Comparison of ENCODE assay signal across 1 cellular context in the genomic region with DNA sequence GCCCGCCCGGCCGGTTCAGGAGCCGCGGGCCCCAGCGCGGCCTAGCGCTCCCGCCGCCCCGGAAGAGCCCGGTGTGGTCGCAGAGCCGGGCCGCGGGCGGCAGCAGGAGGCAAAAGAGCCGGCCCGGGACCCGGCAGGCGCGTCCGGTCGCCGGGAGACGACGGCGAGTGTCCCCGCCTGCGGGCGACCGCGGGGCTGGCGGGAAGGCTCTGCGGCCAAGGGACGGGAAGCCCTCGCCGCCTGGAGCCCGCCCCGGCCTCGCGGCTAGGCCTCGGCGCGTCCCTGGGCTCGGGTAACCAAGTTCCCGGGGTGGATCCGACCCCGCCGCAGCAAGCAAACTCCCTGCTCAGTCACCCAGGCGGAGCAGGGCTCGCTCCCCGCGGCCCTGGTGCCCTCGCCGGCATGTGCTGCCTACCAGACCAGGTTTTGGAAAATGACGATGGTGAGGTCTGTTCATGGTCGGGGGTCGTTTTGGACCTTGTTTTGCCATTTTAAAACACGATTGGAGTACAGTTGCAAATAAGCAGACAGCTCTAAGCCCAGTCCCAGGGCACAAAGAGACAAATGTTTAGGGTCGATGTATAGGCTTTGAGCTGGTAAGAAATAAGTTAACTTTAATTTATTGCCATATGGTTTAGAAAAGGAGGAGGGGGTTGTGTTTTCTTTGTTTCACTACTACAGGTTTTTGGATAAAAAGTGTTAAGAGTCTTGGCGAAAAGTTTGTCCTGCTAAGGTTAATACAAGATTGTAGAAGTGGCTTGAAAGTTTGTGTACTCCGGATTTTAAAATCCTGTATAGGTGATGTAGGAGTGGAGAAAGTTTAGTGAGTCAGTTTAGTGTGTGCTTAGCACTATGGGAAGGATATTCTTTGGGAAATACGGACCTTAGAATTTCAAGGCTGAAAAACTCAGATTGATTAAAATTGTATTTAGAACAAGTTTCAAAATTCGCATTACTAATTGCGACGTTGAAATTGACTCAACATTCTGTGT.
TF ChIP-seq lines count a peak whose summit lies in the region.

No MANE protein-coding gene starts in this region.

TF ChIP-seq in HepG2, 621 proteins besides CTCF, POLR2A, EP300 and RAD21 (continued from another document and continues in another):
- TF ChIP-seq, protein P1, sequence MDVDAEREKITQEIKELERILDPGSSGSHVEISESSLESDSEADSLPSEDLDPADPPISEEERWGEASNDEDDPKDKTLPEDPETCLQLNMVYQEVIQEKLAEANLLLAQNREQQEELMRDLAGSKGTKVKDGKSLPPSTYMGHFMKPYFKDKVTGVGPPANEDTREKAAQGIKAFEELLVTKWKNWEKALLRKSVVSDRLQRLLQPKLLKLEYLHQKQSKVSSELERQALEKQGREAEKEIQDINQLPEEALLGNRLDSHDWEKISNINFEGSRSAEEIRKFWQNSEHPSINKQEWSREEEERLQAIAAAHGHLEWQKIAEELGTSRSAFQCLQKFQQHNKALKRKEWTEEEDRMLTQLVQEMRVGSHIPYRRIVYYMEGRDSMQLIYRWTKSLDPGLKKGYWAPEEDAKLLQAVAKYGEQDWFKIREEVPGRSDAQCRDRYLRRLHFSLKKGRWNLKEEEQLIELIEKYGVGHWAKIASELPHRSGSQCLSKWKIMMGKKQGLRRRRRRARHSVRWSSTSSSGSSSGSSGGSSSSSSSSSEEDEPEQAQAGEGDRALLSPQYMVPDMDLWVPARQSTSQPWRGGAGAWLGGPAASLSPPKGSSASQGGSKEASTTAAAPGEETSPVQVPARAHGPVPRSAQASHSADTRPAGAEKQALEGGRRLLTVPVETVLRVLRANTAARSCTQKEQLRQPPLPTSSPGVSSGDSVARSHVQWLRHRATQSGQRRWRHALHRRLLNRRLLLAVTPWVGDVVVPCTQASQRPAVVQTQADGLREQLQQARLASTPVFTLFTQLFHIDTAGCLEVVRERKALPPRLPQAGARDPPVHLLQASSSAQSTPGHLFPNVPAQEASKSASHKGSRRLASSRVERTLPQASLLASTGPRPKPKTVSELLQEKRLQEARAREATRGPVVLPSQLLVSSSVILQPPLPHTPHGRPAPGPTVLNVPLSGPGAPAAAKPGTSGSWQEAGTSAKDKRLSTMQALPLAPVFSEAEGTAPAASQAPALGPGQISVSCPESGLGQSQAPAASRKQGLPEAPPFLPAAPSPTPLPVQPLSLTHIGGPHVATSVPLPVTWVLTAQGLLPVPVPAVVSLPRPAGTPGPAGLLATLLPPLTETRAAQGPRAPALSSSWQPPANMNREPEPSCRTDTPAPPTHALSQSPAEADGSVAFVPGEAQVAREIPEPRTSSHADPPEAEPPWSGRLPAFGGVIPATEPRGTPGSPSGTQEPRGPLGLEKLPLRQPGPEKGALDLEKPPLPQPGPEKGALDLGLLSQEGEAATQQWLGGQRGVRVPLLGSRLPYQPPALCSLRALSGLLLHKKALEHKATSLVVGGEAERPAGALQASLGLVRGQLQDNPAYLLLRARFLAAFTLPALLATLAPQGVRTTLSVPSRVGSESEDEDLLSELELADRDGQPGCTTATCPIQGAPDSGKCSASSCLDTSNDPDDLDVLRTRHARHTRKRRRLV (CRISPR knock-in tag; IDR thresholded peaks at IDR 0.05): no peak
- 0 out of 2 replicates have a peak, but pooled peaks have one; percentile 59 for TF ChIP-seq ZNF879 (CRISPR knock-in tag; IDR thresholded peaks at IDR 0.05)
- no peak for TF ChIP-seq SETDB1 (CRISPR knock-in tag; IDR thresholded peaks at IDR 0.05; ENCODE audit: borderline replicate concordance)
- TF ChIP-seq DR1 (CRISPR knock-in tag; IDR thresholded peaks at IDR 0.05): no peak
- no peak for TF ChIP-seq ZNF775 (CRISPR knock-in tag; IDR thresholded peaks at IDR 0.05; ENCODE audit: borderline replicate concordance)
- no peak for TF ChIP-seq TCF12 (IDR thresholded peaks at IDR 0.05)
- no peak for TF ChIP-seq TCF12 (CRISPR knock-in tag; IDR thresholded peaks at IDR 0.05)
- no peak for TF ChIP-seq GATAD2A (CRISPR knock-in tag; IDR thresholded peaks at IDR 0.05)
- TF ChIP-seq NFYC (CRISPR knock-in tag; IDR thresholded peaks at IDR 0.05): no peak
- no peak for TF ChIP-seq RARG (CRISPR knock-in tag; IDR thresholded peaks at IDR 0.05; ENCODE audit: low read depth)
- no peak for TF ChIP-seq ETV6 (CRISPR knock-in tag; conservative IDR thresholded peaks at IDR 0.05)
- TF ChIP-seq, protein P2, sequence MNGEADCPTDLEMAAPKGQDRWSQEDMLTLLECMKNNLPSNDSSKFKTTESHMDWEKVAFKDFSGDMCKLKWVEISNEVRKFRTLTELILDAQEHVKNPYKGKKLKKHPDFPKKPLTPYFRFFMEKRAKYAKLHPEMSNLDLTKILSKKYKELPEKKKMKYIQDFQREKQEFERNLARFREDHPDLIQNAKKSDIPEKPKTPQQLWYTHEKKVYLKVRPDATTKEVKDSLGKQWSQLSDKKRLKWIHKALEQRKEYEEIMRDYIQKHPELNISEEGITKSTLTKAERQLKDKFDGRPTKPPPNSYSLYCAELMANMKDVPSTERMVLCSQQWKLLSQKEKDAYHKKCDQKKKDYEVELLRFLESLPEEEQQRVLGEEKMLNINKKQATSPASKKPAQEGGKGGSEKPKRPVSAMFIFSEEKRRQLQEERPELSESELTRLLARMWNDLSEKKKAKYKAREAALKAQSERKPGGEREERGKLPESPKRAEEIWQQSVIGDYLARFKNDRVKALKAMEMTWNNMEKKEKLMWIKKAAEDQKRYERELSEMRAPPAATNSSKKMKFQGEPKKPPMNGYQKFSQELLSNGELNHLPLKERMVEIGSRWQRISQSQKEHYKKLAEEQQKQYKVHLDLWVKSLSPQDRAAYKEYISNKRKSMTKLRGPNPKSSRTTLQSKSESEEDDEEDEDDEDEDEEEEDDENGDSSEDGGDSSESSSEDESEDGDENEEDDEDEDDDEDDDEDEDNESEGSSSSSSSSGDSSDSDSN (CRISPR knock-in tag; IDR thresholded peaks at IDR 0.05): peak; percentile 100
- TF ChIP-seq CHD2 (IDR thresholded peaks at IDR 0.05; ENCODE audit: low read depth, low read length): no peak
- no peak for TF ChIP-seq SRF (IDR thresholded peaks at IDR 0.05; ENCODE audit: low read depth, low read length)
- TF ChIP-seq FLYWCH1 (CRISPR knock-in tag; IDR thresholded peaks at IDR 0.05): 0 out of 2 replicates have a peak, but pooled peaks have one; percentile 30
- no peak; the same call in 1 of the 2 replicates for TF ChIP-seq ZNF790 (CRISPR knock-in tag; IDR thresholded peaks at IDR 0.05; ENCODE audit: borderline replicate concordance)
- TF ChIP-seq ZNF652 (CRISPR knock-in tag; IDR thresholded peaks at IDR 0.05; ENCODE audit: borderline replicate concordance, low read depth): no peak
- TF ChIP-seq, protein P3, sequence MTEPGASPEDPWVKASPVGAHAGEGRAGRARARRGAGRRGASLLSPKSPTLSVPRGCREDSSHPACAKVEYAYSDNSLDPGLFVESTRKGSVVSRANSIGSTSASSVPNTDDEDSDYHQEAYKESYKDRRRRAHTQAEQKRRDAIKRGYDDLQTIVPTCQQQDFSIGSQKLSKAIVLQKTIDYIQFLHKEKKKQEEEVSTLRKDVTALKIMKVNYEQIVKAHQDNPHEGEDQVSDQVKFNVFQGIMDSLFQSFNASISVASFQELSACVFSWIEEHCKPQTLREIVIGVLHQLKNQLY (CRISPR knock-in tag; IDR thresholded peaks at IDR 0.05): no peak
- TF ChIP-seq ZNF772 (CRISPR knock-in tag; IDR thresholded peaks at IDR 0.05): no peak
- no peak; the same call in 1 of the 2 replicates for TF ChIP-seq SP5 (CRISPR knock-in tag; IDR thresholded peaks at IDR 0.05; ENCODE audit: borderline replicate concordance, low read depth)
- TF ChIP-seq ZNF143 (CRISPR knock-in tag; IDR thresholded peaks at IDR 0.05): 0 out of 2 replicates have a peak, but pooled peaks have one; percentile 29
- peak; percentile 25 for TF ChIP-seq ZNF781 (CRISPR knock-in tag; IDR thresholded peaks at IDR 0.05; ENCODE audit: borderline replicate concordance, not compliant biosample characterization)
- TF ChIP-seq YY1 (IDR thresholded peaks at IDR 0.05; ENCODE audit: insufficient read depth, insufficient replicate concordance, low read depth, low read length): peak; percentile 23
- TF ChIP-seq ZBTB21 (CRISPR knock-in tag; IDR thresholded peaks at IDR 0.05): no peak
- peak; percentile 34; the same call in 1 of the 2 replicates for TF ChIP-seq KDM5B (CRISPR knock-in tag; IDR thresholded peaks at IDR 0.05; ENCODE audit: borderline replicate concordance)
- 0 out of 2 replicates have a peak, but pooled peaks have one; percentile 45 for TF ChIP-seq ZNF816 (CRISPR knock-in tag; IDR thresholded peaks at IDR 0.05; ENCODE audit: borderline replicate concordance)
- TF ChIP-seq ISL2 (CRISPR knock-in tag; IDR thresholded peaks at IDR 0.05): no peak
- TF ChIP-seq, protein P4, sequence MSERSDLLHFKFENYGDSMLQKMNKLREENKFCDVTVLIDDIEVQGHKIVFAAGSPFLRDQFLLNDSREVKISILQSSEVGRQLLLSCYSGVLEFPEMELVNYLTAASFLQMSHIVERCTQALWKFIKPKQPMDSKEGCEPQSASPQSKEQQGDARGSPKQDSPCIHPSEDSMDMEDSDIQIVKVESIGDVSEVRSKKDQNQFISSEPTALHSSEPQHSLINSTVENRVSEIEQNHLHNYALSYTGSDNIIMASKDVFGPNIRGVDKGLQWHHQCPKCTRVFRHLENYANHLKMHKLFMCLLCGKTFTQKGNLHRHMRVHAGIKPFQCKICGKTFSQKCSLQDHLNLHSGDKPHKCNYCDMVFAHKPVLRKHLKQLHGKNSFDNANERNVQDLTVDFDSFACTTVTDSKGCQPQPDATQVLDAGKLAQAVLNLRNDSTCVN (CRISPR knock-in tag; IDR thresholded peaks at IDR 0.05; ENCODE audit: borderline replicate concordance): peak; percentile 53; the same call in 1 of the 2 replicates
- TF ChIP-seq ZNF746 (CRISPR knock-in tag; IDR thresholded peaks at IDR 0.05): no peak
- no peak for TF ChIP-seq JUN (CRISPR knock-in tag; IDR thresholded peaks at IDR 0.05)
- peak; percentile 58; the same call in 1 of the 2 replicates for TF ChIP-seq TAF1 (CRISPR knock-in tag; IDR thresholded peaks at IDR 0.05)
- TF ChIP-seq, protein P5, sequence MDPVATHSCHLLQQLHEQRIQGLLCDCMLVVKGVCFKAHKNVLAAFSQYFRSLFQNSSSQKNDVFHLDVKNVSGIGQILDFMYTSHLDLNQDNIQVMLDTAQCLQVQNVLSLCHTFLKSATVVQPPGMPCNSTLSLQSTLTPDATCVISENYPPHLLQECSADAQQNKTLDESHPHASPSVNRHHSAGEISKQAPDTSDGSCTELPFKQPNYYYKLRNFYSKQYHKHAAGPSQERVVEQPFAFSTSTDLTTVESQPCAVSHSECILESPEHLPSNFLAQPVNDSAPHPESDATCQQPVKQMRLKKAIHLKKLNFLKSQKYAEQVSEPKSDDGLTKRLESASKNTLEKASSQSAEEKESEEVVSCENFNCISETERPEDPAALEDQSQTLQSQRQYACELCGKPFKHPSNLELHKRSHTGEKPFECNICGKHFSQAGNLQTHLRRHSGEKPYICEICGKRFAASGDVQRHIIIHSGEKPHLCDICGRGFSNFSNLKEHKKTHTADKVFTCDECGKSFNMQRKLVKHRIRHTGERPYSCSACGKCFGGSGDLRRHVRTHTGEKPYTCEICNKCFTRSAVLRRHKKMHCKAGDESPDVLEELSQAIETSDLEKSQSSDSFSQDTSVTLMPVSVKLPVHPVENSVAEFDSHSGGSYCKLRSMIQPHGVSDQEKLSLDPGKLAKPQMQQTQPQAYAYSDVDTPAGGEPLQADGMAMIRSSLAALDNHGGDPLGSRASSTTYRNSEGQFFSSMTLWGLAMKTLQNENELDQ (CRISPR knock-in tag; IDR thresholded peaks at IDR 0.05; ENCODE audit: borderline replicate concordance): no peak
- peak; percentile 83; the same call in 1 of the 2 replicates for TF ChIP-seq ZNF713 (CRISPR knock-in tag; IDR thresholded peaks at IDR 0.05)
- TF ChIP-seq, protein P6, sequence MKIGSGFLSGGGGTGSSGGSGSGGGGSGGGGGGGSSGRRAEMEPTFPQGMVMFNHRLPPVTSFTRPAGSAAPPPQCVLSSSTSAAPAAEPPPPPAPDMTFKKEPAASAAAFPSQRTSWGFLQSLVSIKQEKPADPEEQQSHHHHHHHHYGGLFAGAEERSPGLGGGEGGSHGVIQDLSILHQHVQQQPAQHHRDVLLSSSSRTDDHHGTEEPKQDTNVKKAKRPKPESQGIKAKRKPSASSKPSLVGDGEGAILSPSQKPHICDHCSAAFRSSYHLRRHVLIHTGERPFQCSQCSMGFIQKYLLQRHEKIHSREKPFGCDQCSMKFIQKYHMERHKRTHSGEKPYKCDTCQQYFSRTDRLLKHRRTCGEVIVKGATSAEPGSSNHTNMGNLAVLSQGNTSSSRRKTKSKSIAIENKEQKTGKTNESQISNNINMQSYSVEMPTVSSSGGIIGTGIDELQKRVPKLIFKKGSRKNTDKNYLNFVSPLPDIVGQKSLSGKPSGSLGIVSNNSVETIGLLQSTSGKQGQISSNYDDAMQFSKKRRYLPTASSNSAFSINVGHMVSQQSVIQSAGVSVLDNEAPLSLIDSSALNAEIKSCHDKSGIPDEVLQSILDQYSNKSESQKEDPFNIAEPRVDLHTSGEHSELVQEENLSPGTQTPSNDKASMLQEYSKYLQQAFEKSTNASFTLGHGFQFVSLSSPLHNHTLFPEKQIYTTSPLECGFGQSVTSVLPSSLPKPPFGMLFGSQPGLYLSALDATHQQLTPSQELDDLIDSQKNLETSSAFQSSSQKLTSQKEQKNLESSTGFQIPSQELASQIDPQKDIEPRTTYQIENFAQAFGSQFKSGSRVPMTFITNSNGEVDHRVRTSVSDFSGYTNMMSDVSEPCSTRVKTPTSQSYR (CRISPR knock-in tag; IDR thresholded peaks at IDR 0.05; ENCODE audit: borderline replicate concordance): no peak
- TF ChIP-seq, protein P7, sequence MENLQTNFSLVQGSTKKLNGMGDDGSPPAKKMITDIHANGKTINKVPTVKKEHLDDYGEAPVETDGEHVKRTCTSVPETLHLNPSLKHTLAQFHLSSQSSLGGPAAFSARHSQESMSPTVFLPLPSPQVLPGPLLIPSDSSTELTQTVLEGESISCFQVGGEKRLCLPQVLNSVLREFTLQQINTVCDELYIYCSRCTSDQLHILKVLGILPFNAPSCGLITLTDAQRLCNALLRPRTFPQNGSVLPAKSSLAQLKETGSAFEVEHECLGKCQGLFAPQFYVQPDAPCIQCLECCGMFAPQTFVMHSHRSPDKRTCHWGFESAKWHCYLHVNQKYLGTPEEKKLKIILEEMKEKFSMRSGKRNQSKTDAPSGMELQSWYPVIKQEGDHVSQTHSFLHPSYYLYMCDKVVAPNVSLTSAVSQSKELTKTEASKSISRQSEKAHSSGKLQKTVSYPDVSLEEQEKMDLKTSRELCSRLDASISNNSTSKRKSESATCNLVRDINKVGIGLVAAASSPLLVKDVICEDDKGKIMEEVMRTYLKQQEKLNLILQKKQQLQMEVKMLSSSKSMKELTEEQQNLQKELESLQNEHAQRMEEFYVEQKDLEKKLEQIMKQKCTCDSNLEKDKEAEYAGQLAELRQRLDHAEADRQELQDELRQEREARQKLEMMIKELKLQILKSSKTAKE (CRISPR knock-in tag; IDR thresholded peaks at IDR 0.05; ENCODE audit: borderline replicate concordance): no peak; the same call in 1 of the 2 replicates
- no peak for TF ChIP-seq PLRG1 (conservative IDR thresholded peaks at IDR 0.05)
- TF ChIP-seq ZNF235 (CRISPR knock-in tag; IDR thresholded peaks at IDR 0.05; ENCODE audit: borderline replicate concordance): no peak
- peak; percentile 62; the same call in 1 of the 2 replicates for TF ChIP-seq ZNF891 (CRISPR knock-in tag; IDR thresholded peaks at IDR 0.05)
- TF ChIP-seq FOXK1 (CRISPR knock-in tag; IDR thresholded peaks at IDR 0.05; ENCODE audit: borderline replicate concordance, low read depth): 0 out of 2 replicates have a peak, but pooled peaks have one; percentile 18
- TF ChIP-seq SCMH1 (CRISPR knock-in tag; IDR thresholded peaks at IDR 0.05; ENCODE audit: borderline replicate concordance): no peak
- TF ChIP-seq, protein P8, sequence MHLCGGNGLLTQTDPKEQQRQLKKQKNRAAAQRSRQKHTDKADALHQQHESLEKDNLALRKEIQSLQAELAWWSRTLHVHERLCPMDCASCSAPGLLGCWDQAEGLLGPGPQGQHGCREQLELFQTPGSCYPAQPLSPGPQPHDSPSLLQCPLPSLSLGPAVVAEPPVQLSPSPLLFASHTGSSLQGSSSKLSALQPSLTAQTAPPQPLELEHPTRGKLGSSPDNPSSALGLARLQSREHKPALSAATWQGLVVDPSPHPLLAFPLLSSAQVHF (CRISPR knock-in tag; IDR thresholded peaks at IDR 0.05): no peak
